8 cellular contexts compared by ENCODE assay signal in the genomic region with DNA sequence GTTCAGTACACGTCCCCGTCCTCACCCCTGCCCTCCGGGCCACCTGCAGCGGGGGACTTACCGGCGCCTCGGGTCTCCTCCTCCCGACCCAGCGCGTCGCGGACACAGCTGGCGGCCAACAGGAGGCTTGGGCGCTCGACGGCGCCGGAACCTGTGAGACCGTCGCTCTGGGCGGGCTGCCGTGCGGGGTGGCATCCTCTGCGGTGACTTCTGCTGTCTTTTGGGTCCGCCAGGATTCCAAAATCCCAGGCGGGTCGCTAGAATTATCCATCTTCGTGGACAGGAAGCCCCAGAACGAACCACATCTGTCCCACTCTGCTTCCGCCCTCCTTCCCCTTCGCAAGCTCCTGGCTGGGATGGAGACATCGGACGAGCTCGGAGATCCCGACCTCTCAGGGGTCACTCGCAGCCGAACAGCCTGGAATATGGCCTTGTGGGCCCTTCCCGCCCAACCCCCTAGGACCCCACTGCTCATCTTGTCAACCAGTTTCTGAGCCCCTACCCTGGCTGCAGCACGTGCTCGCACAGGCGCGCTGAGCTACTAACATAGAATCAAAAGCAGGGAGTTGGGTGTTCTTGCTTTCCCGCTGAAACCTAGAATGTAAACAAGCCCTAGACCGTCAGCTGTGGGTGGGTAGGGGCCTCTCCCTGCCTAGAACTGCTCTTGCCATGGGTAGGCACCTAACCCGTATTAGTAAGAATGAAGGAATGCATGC. TPM values are rescaled to one million over a fixed set of nuclear protein-coding genes. Genes with fewer than 3 reads are reported as not detected.
A peak's percentile ranks its signal among the peaks of the same experiment; 100 is the strongest.
DNase-seq lines count a peak whose midpoint lies in the region; ATAC-seq and TF ChIP-seq lines count a peak whose summit lies in the region.

No MANE protein-coding gene starts in this region.

- no peak overlapping the region for H3K4me3 ChIP-seq in KMS-11 (IDR thresholded peaks at IDR 0.05; ENCODE audit: insufficient read depth, low read depth, low read length)

- ATAC-seq in GM21367 (IDR thresholded peaks at IDR 0.05; ENCODE audit: unreplicated experiment): peak; percentile 6
- peak; percentile 51 for ATAC-seq in stimulated activated memory B cell treated with anti-CD40 and anti-IgM and Interleukin-4, amounts not matched to agents 10 μg/mL and 1 μg/mL and 100 μg/mL, for 72 hours

- peak overlapping the region; percentile 54; the same call in 1 of the 2 replicates for H3K9ac ChIP-seq in KMS-11

- intact Hi-C loops in CD14-positive monocyte (cut with micrococcal nuclease): no loop called here

- H3K27me3 Mint-ChIP-seq in CD14-positive monocyte (ENCODE audit: low read depth in 3 of 3): peaks cover 25 to 45% (median 36%) of the 10 kb centered on the region in 3 donors
- peaks cover 4% of the 10 kb centered on the region for H3K27me3 Mint-ChIP-seq in activated naive CD8-positive, alpha-beta T cell
- H3K27me3 Mint-ChIP-seq in stimulated activated memory B cell treated with anti-CD40 and anti-IgM and Interleukin-4, amounts not matched to agents 10 μg/mL and 1 μg/mL and 100 μg/mL, for 72 hours: no peaks in the 10 kb centered on the region

- peak overlapping the region; percentile 92 to 94 for H3K4me3 Mint-ChIP-seq in CD14-positive monocyte
- H3K4me3 Mint-ChIP-seq in activated naive CD8-positive, alpha-beta T cell: peak overlapping the region; percentile 89
- peak overlapping the region; percentile 94 for H3K4me3 Mint-ChIP-seq in stimulated activated memory B cell treated with anti-CD40 and anti-IgM and Interleukin-4, amounts not matched to agents 10 μg/mL and 1 μg/mL and 100 μg/mL, for 72 hours

- H3K4me1 ChIP-seq in KMS-11 (ENCODE audit: low read depth, poor library complexity, severe bottlenecking): peaks cover 22% of the 10 kb centered on the region

- H3K4me1 Mint-ChIP-seq in CD14-positive monocyte: peaks cover 25% of the 10 kb centered on the region
- H3K4me1 Mint-ChIP-seq in activated naive CD8-positive, alpha-beta T cell (ENCODE audit: low read depth): peaks cover 19% of the 10 kb centered on the region
- H3K4me1 Mint-ChIP-seq in stimulated activated memory B cell treated with anti-CD40 and anti-IgM and Interleukin-4, amounts not matched to agents 10 μg/mL and 1 μg/mL and 100 μg/mL, for 72 hours: peaks cover 32% of the 10 kb centered on the region

- no peak for DNase-seq in CD14-positive monocyte (ENCODE audit: low spot score)
- DNase-seq in iPS-NIHi7 (ENCODE audit: extremely low spot score): peak; percentile 30
- DNase-seq in epidermal melanocyte (ENCODE audit: insufficient read length, low spot score): no peak
- DNase-seq in effector CD4-positive, alpha-beta T cell: no peak

- H3K27ac Mint-ChIP-seq in CD14-positive monocyte: peak overlapping the region; percentile 73 to 90 (median 85)
- peak overlapping the region; percentile 72 for H3K27ac Mint-ChIP-seq in activated naive CD8-positive, alpha-beta T cell
- H3K27ac Mint-ChIP-seq in stimulated activated memory B cell treated with anti-CD40 and anti-IgM and Interleukin-4, amounts not matched to agents 10 μg/mL and 1 μg/mL and 100 μg/mL, for 72 hours: peak overlapping the region; percentile 77

- H3K27me3 ChIP-seq in KMS-11 (ENCODE audit: insufficient read depth, low read depth): no peaks in the 10 kb centered on the region

- peak overlapping the region; percentile 95 for H2AFZ ChIP-seq in KMS-11 (ENCODE audit: low read depth)

- H3K79me2 ChIP-seq in KMS-11 (ENCODE audit: insufficient read depth, low read depth): no peaks in the 10 kb centered on the region

- peaks cover 0 to 3% of the 10 kb centered on the region in 2 donors for H3K36me3 Mint-ChIP-seq in CD14-positive monocyte
- H3K36me3 Mint-ChIP-seq in activated naive CD8-positive, alpha-beta T cell: peaks cover 2% of the 10 kb centered on the region
- H3K36me3 Mint-ChIP-seq in stimulated activated memory B cell treated with anti-CD40 and anti-IgM and Interleukin-4, amounts not matched to agents 10 μg/mL and 1 μg/mL and 100 μg/mL, for 72 hours: peaks cover 5% of the 10 kb centered on the region

- H3K4me2 ChIP-seq in KMS-11: peak overlapping the region; percentile 64

- TF ChIP-seq CTCF in CD14-positive monocyte (IDR thresholded peaks at IDR 0.05) (no peak), KMS-11 (conservative IDR thresholded peaks at IDR 0.05; ENCODE audit: low read depth, low read length) (0 out of 2 replicates have a peak, but pooled peaks have one; percentile 5)

- no peaks in the 10 kb centered on the region for H4K20me1 ChIP-seq in KMS-11 (ENCODE audit: insufficient read depth)

- peak overlapping the region; percentile 38; the same call in 1 of the 2 replicates for H3K27ac ChIP-seq in KMS-11

- H3K9me3 Mint-ChIP-seq in CD14-positive monocyte: peaks cover 0 to 8% (median 0%) of the 10 kb centered on the region in 7 donors
- H3K9me3 Mint-ChIP-seq in activated naive CD8-positive, alpha-beta T cell (ENCODE audit: low read depth): no peaks in the 10 kb centered on the region
- H3K9me3 Mint-ChIP-seq in stimulated activated memory B cell treated with anti-CD40 and anti-IgM and Interleukin-4, amounts not matched to agents 10 μg/mL and 1 μg/mL and 100 μg/mL, for 72 hours: no peaks in the 10 kb centered on the region

- no peaks in the 10 kb centered on the region for H3K36me3 ChIP-seq in KMS-11 (ENCODE audit: insufficient read depth)

RNA-seq across cellular contexts. Expression of gene MARCHF3, which starts 0.9 kb away (rescaled TPM):
- polyA plus RNA-seq in CD14-positive monocyte: 1 to 10 TPM in 1 of 2 donors, under 1 TPM in 1; 0.88 to 1.6 TPM

RNA-seq across cellular contexts. Expression of gene C5orf63, which starts 42.0 kb away (rescaled TPM):
- 1 to 10 TPM in 1 of 2 donors, not detected in 1; 1.5 TPM for polyA plus RNA-seq in CD14-positive monocyte
